ENCODE assay signal across 1 cellular context in genomic region chr17:7293131-7293557, GRCh38.
TF ChIP-seq lines count a peak whose summit lies in the region.

No MANE protein-coding gene starts in this region.

TF ChIP-seq in PFSK-1, 5 proteins besides CTCF, POLR2A, EP300 and RAD21 (continued from another document):
- TF ChIP-seq, protein P1, sequence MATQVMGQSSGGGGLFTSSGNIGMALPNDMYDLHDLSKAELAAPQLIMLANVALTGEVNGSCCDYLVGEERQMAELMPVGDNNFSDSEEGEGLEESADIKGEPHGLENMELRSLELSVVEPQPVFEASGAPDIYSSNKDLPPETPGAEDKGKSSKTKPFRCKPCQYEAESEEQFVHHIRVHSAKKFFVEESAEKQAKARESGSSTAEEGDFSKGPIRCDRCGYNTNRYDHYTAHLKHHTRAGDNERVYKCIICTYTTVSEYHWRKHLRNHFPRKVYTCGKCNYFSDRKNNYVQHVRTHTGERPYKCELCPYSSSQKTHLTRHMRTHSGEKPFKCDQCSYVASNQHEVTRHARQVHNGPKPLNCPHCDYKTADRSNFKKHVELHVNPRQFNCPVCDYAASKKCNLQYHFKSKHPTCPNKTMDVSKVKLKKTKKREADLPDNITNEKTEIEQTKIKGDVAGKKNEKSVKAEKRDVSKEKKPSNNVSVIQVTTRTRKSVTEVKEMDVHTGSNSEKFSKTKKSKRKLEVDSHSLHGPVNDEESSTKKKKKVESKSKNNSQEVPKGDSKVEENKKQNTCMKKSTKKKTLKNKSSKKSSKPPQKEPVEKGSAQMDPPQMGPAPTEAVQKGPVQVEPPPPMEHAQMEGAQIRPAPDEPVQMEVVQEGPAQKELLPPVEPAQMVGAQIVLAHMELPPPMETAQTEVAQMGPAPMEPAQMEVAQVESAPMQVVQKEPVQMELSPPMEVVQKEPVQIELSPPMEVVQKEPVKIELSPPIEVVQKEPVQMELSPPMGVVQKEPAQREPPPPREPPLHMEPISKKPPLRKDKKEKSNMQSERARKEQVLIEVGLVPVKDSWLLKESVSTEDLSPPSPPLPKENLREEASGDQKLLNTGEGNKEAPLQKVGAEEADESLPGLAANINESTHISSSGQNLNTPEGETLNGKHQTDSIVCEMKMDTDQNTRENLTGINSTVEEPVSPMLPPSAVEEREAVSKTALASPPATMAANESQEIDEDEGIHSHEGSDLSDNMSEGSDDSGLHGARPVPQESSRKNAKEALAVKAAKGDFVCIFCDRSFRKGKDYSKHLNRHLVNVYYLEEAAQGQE (IDR thresholded peaks at IDR 0.05; ENCODE audit: insufficient read depth in 1 of 2, low read depth in 2 of 2, low read length in 2 of 2), result no peak
TF ChIP-seq in PFSK-1: peak in this region for 1.
